11 cellular contexts compared by ENCODE assay signal in the genomic region with DNA sequence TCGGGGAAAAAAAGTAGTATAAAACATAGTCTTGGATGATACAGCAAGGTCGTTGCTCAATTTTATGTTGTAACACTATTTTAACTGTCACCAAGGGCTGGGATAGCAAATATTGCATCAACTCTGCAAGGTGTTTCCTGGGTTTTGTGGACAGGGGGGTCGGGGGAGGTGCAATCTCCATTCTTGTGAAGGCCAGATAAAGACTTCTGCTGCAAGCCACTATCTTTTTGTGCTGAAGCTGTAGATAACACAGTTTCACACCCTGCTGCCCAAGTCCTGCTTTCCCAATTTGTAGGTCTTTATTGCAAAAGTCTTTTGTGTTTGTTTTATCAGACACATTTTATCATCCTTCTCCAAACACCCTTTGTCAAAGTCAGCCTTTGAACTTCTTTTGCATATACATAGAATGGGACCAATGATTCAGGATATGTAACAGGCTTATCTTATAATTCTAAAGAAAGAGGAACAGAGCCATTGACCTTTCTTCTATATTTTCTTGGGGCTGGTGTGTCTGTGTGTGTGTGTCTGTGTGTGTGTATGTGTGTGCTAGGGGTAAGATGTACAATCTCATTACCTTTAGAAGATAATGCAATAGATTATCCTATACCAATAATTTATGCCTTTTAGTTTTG.
DNase-seq lines count a peak whose midpoint lies in the region; ATAC-seq and TF ChIP-seq lines count a peak whose summit lies in the region.
"Had no signal": no experiment of that assay in that cellular context is flagged by ENCODE, and none has a peak within 500 bp of the region (broad histone marks: within the 10 kb centered on the region; RNA-seq: fewer than 3 reads in every experiment).

No MANE protein-coding gene starts in this region.

- H3K9me3 ChIP-seq in CD8-positive, alpha-beta T cell (ENCODE audit: low read length), result no peaks in the 10 kb centered on the region
- H3K9me3 ChIP-seq in Loucy (ENCODE audit: insufficient read depth, low read depth, low read length) (no peaks in the 10 kb centered on the region), adrenal gland (replicated peaks in 1 of 3) (no peaks in the 10 kb centered on the region), mesenchymal stem cell (ENCODE audit: control insufficient read depth, low read length) (no peaks in the 10 kb centered on the region), MM.1S (replicated peaks; ENCODE audit: insufficient read depth, low read length) (no peaks in the 10 kb centered on the region)
- H3K9me3 ChIP-seq: prostate gland had no signal

- H3K4me3 ChIP-seq in CD8-positive, alpha-beta T cell (ENCODE audit: low read depth, low read length), result no peak overlapping the region
- H3K4me3 ChIP-seq in Loucy (ENCODE audit: low read length, poor library complexity, severe bottlenecking) (peak overlapping the region; percentile 68), adrenal gland (no peak overlapping the region), mesenchymal stem cell (ENCODE audit: insufficient read depth in 1 of 2, low read depth in 1 of 2, low read length in 2 of 2) (peak overlapping the region in 1 of 2 experiments; percentile 15), MM.1S (ENCODE audit: low read length) (no peak overlapping the region)
- H3K4me3 ChIP-seq: prostate gland had no signal

- peak overlapping the region; percentile 86 for H3K4me2 ChIP-seq in Loucy (ENCODE audit: low read depth, low read length, poor library complexity, severe bottlenecking)
- H3K4me2 ChIP-seq in mesenchymal stem cell (ENCODE audit: low read length, poor library complexity, severe bottlenecking), result no peak overlapping the region
- H3K4me2 ChIP-seq in MM.1S (ENCODE audit: low read depth, low read length), result no peak overlapping the region

- H3K27me3 ChIP-seq in CD8-positive, alpha-beta T cell (ENCODE audit: insufficient read depth, low read length), result no peaks in the 10 kb centered on the region
- H3K27me3 ChIP-seq in Loucy (ENCODE audit: insufficient read depth, low read length, poor library complexity, severe bottlenecking) (no peaks in the 10 kb centered on the region), adrenal gland (peaks cover 20% of the 10 kb centered on the region), mesenchymal stem cell (ENCODE audit: control insufficient read depth in 1 of 2, insufficient read depth in 1 of 2, low read length in 2 of 2) (no peaks in the 10 kb centered on the region), MM.1S (replicated peaks; ENCODE audit: insufficient read depth, low read length) (0 out of 2 replicates have a peak, but pooled peaks cover 3% of the 10 kb centered on the region)

- no peak overlapping the region for H2AK5ac ChIP-seq in mesenchymal stem cell (ENCODE audit: low read length, severe bottlenecking)

- no peak for ATAC-seq in CD8-positive, alpha-beta T cell
- no peak for ATAC-seq in GM21737 (IDR thresholded peaks at IDR 0.05; ENCODE audit: unreplicated experiment)

- POLR2A ChIA-PET in CD8-positive, alpha-beta T cell (lab: Charles Lee), result interaction anchor here (1.3 kb wide), 1 partner anchor 28 kb away, joined by 4 read pairs; no protein-coding TSS in a partner anchor

- peaks cover 1% of the 10 kb centered on the region for H3K79me1 ChIP-seq in mesenchymal stem cell (replicated peaks; ENCODE audit: low read length, poor library complexity, severe bottlenecking)

- H3K79me2 ChIP-seq in Loucy (ENCODE audit: insufficient read depth, low read length) (peaks cover 88% of the 10 kb centered on the region), MM.1S (ENCODE audit: low read length) (no peaks in the 10 kb centered on the region)

- H3K27ac ChIP-seq in CD8-positive, alpha-beta T cell (ENCODE audit: low read depth, low read length), result no peak overlapping the region
- H3K27ac ChIP-seq in adrenal gland, result no peak overlapping the region
- H3K27ac ChIP-seq in mesenchymal stem cell (ENCODE audit: low read length, poor library complexity, severe bottlenecking), result no peak overlapping the region
- H3K27ac ChIP-seq in MM.1S (ENCODE audit: low read length), result no peak overlapping the region
- H3K27ac ChIP-seq: prostate gland, RWPE1 had no signal

- intact Hi-C loops in CD8-positive, alpha-beta T cell (cut with DNase I, micrococcal nuclease), result no loop called here
- intact Hi-C loops in adrenal gland (cut with DNase I), result no loop called here

- no peak overlapping the region for H2BK5ac ChIP-seq in mesenchymal stem cell (ENCODE audit: low read depth, low read length, poor library complexity, severe bottlenecking)

- TF ChIP-seq POLR2A in adrenal gland (IDR thresholded peaks at IDR 0.05), result no peak

- H4K91ac ChIP-seq in mesenchymal stem cell (ENCODE audit: low read length), result no peak overlapping the region

- H2BK12ac ChIP-seq in mesenchymal stem cell (ENCODE audit: low read length in 2 of 2), result no peak overlapping the region

- no peaks in the 10 kb centered on the region for H3K27me3 Mint-ChIP-seq in CD8-positive, alpha-beta T cell (ENCODE audit: low read depth)

- H3K14ac ChIP-seq in mesenchymal stem cell (ENCODE audit: low read length in 2 of 2), result no peak overlapping the region

- H2AFZ ChIP-seq in Loucy (ENCODE audit: low read length), result no peak overlapping the region
- H2AFZ ChIP-seq in mesenchymal stem cell (ENCODE audit: low read depth, low read length), result no peak overlapping the region
- no peak overlapping the region for H2AFZ ChIP-seq in MM.1S (ENCODE audit: low read length)

- peaks cover 24% of the 10 kb centered on the region for H3K36me3 Mint-ChIP-seq in CD8-positive, alpha-beta T cell

- H3K9ac ChIP-seq in Loucy (ENCODE audit: low read depth, low read length, poor library complexity, severe bottlenecking), result peak overlapping the region; percentile 84
- peak overlapping the region; percentile 0 for H3K9ac ChIP-seq in mesenchymal stem cell (ENCODE audit: low read length)
- H3K9ac ChIP-seq in MM.1S (ENCODE audit: low read length), result no peak overlapping the region

- WGBS in adrenal gland, 4 donors, result 15 to 25% (median 19%) methylated on average over 3 of the region's 3 CpGs
- 63% methylated on average over 2 of the region's 3 CpGs for WGBS in mesenchymal stem cell

- H3K4me1 Mint-ChIP-seq in CD8-positive, alpha-beta T cell (ENCODE audit: low read depth), result peaks cover 75% of the 10 kb centered on the region

- no peaks in the 10 kb centered on the region for H3K9me3 Mint-ChIP-seq in CD8-positive, alpha-beta T cell

- CTCF ChIA-PET in CD8-positive, alpha-beta T cell (lab: Charles Lee), result no interaction called here

- H3K9me2 ChIP-seq in Loucy (replicated peaks; ENCODE audit: low read depth, low read length), result no peaks in the 10 kb centered on the region
- no peaks in the 10 kb centered on the region for H3K9me2 ChIP-seq in MM.1S (replicated peaks; ENCODE audit: insufficient read depth, low read length)

- H2BK15ac ChIP-seq in mesenchymal stem cell (ENCODE audit: low read depth, poor library complexity, severe bottlenecking), result no peak overlapping the region

- DNase-seq in CD8-positive, alpha-beta T cell, result no peak
- DNase-seq in adrenal gland, result peak in 5 of 7 donors; percentile 33 to 76 (median 56)
- no peak for DNase-seq in mesenchymal stem cell
- DNase-seq in MM.1S, result no peak
- DNase-seq in activated naive CD4-positive, alpha-beta T cell (lab: John Stamatoyannopoulos, UW), result no peak
- DNase-seq in mucosa of gallbladder (ENCODE audit: low spot score), result no peak
- DNase-seq: DMS79 had no signal

- H3K4me1 ChIP-seq in CD8-positive, alpha-beta T cell (ENCODE audit: insufficient read depth, low read length), result peaks cover 19% of the 10 kb centered on the region
- H3K4me1 ChIP-seq in Loucy (ENCODE audit: insufficient read depth, low read length, poor library complexity, severe bottlenecking) (peaks cover 85% of the 10 kb centered on the region), adrenal gland (replicated peaks in 1 of 2) (peaks cover 0 to 9% of the 10 kb centered on the region in 2 donors), mesenchymal stem cell (ENCODE audit: control insufficient read depth, insufficient read depth, low read depth, low read length) (no peaks in the 10 kb centered on the region), MM.1S (ENCODE audit: low read length) (peaks cover 3% of the 10 kb centered on the region; the same call in 1 of the 2 replicates)
- H3K4me1 ChIP-seq: prostate gland had no signal

- H3K36me3 ChIP-seq in CD8-positive, alpha-beta T cell (ENCODE audit: insufficient read depth, low read length), result no peaks in the 10 kb centered on the region
- H3K36me3 ChIP-seq in Loucy (ENCODE audit: insufficient read depth, low read length) (peaks cover 14% of the 10 kb centered on the region; the same call in 1 of the 2 replicates), adrenal gland (replicated peaks in 1 of 2) (no peaks in the 10 kb centered on the region), mesenchymal stem cell (ENCODE audit: control insufficient read depth in 1 of 2, insufficient read depth in 2 of 2, low read depth in 1 of 2, low read length in 2 of 2) (no peaks in the 10 kb centered on the region), MM.1S (replicated peaks; ENCODE audit: insufficient read depth, low read length) (no peaks in the 10 kb centered on the region)
- H3K36me3 ChIP-seq: prostate gland had no signal

- H3K4me3 Mint-ChIP-seq in CD8-positive, alpha-beta T cell, result no peak overlapping the region

- H4K20me1 ChIP-seq in Loucy (ENCODE audit: insufficient read depth, low read length, poor library complexity, severe bottlenecking) (peaks cover 23% of the 10 kb centered on the region), MM.1S (ENCODE audit: insufficient read depth, low read length) (no peaks in the 10 kb centered on the region)

- no peak for TF ChIP-seq CTCF in CD8-positive, alpha-beta T cell (IDR thresholded peaks at IDR 0.05)
- TF ChIP-seq CTCF in Loucy (conservative IDR thresholded peaks at IDR 0.05; ENCODE audit: low read length), result no peak
- TF ChIP-seq CTCF in adrenal gland (IDR thresholded peaks at IDR 0.05), result no peak
- TF ChIP-seq CTCF in MM.1S (IDR thresholded peaks at IDR 0.05; ENCODE audit: low read length), result no peak

- H3F3A ChIP-seq in Loucy (ENCODE audit: low read depth) (peaks cover 30% of the 10 kb centered on the region), MM.1S (ENCODE audit: insufficient read depth, low read length) (no peaks in the 10 kb centered on the region)

- no peak overlapping the region for H3K18ac ChIP-seq in mesenchymal stem cell (ENCODE audit: low read depth in 1 of 2, low read length in 2 of 2)

- no peak overlapping the region for H2BK120ac ChIP-seq in mesenchymal stem cell (ENCODE audit: low read depth, low read length)

- H3K27ac Mint-ChIP-seq in CD8-positive, alpha-beta T cell, result peak overlapping the region; percentile 6

- H4K8ac ChIP-seq in mesenchymal stem cell (ENCODE audit: low read length), result no peak overlapping the region

- no peak overlapping the region for H3K4ac ChIP-seq in mesenchymal stem cell (ENCODE audit: low read depth in 1 of 2, low read length in 2 of 2)

- H3K23ac ChIP-seq in mesenchymal stem cell (ENCODE audit: low read length in 2 of 2), result no peak overlapping the region

Comparison
In these comparisons a context has a peak if more than half of its experiments do, and no peak if none do; other contexts are left out.
1. DNase-seq: peak in adrenal gland (5 of 7); none in CD8-positive, alpha-beta T cell (0 of 7), mesenchymal stem cell (single experiment), MM.1S (single experiment), activated naive CD4-positive, alpha-beta T cell (0 of 4) and mucosa of gallbladder (single experiment).